1 cellular context compared by ENCODE assay signal in genomic region chr15:86080302-86080701, GRCh38.
TF ChIP-seq lines count a peak whose summit lies in the region.

No MANE protein-coding gene starts in this region.

TF ChIP-seq in GM23338, 12 proteins besides CTCF, POLR2A, EP300 and RAD21 (continued from another document):
- TF ChIP-seq, protein P1, sequence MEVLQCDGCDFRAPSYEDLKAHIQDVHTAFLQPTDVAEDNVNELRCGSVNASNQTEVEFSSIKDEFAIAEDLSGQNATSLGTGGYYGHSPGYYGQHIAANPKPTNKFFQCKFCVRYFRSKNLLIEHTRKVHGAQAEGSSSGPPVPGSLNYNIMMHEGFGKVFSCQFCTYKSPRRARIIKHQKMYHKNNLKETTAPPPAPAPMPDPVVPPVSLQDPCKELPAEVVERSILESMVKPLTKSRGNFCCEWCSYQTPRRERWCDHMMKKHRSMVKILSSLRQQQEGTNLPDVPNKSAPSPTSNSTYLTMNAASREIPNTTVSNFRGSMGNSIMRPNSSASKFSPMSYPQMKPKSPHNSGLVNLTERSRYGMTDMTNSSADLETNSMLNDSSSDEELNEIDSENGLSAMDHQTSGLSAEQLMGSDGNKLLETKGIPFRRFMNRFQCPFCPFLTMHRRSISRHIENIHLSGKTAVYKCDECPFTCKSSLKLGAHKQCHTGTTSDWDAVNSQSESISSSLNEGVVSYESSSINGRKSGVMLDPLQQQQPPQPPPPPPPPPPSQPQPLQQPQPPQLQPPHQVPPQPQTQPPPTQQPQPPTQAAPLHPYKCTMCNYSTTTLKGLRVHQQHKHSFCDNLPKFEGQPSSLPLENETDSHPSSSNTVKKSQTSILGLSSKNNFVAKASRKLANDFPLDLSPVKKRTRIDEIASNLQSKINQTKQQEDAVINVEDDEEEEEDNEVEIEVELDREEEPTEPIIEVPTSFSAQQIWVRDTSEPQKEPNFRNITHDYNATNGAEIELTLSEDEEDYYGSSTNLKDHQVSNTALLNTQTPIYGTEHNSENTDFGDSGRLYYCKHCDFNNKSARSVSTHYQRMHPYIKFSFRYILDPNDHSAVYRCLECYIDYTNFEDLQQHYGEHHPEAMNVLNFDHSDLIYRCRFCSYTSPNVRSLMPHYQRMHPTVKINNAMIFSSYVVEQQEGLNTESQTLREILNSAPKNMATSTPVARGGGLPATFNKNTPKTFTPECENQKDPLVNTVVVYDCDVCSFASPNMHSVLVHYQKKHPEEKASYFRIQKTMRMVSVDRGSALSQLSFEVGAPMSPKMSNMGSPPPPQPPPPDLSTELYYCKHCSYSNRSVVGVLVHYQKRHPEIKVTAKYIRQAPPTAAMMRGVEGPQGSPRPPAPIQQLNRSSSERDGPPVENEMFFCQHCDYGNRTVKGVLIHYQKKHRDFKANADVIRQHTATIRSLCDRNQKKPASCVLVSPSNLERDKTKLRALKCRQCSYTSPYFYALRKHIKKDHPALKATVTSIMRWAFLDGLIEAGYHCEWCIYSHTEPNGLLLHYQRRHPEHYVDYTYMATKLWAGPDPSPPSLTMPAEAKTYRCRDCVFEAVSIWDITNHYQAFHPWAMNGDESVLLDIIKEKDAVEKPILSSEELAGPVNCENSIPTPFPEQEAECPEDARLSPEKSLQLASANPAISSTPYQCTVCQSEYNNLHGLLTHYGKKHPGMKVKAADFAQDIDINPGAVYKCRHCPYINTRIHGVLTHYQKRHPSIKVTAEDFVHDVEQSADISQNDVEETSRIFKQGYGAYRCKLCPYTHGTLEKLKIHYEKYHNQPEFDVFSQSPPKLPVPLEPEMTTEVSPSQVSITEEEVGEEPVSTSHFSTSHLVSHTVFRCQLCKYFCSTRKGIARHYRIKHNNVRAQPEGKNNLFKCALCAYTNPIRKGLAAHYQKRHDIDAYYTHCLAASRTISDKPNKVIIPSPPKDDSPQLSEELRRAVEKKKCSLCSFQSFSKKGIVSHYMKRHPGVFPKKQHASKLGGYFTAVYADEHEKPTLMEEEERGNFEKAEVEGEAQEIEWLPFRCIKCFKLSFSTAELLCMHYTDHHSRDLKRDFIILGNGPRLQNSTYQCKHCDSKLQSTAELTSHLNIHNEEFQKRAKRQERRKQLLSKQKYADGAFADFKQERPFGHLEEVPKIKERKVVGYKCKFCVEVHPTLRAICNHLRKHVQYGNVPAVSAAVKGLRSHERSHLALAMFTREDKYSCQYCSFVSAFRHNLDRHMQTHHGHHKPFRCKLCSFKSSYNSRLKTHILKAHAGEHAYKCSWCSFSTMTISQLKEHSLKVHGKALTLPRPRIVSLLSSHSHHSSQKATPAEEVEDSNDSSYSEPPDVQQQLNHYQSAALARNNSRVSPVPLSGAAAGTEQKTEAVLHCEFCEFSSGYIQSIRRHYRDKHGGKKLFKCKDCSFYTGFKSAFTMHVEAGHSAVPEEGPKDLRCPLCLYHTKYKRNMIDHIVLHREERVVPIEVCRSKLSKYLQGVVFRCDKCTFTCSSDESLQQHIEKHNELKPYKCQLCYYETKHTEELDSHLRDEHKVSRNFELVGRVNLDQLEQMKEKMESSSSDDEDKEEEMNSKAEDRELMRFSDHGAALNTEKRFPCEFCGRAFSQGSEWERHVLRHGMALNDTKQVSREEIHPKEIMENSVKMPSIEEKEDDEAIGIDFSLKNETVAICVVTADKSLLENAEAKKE (CRISPR knock-in tag; IDR thresholded peaks at IDR 0.05), result no peak
- TF ChIP-seq CREB1 (CRISPR knock-in tag; IDR thresholded peaks at IDR 0.05; ENCODE audit: low read depth) (no peak), ZNF114 (CRISPR knock-in tag; IDR thresholded peaks at IDR 0.05) (no peak), EZH2 (IDR thresholded peaks at IDR 0.05; ENCODE audit: low read depth, unreplicated experiment) (no peak), REST (IDR thresholded peaks at IDR 0.05; ENCODE audit: unreplicated experiment) (no peak), POLR2AphosphoS5 (IDR thresholded peaks at IDR 0.05; ENCODE audit: low read depth) (no peak), JUNB (IDR thresholded peaks at IDR 0.05; ENCODE audit: unreplicated experiment) (no peak), STAT1 (IDR thresholded peaks at IDR 0.05; ENCODE audit: unreplicated experiment) (no peak)
TF ChIP-seq in GM23338: peak in this region for 0.
